Comparison of ENCODE assay signal across 12 cellular contexts in the genomic region with DNA sequence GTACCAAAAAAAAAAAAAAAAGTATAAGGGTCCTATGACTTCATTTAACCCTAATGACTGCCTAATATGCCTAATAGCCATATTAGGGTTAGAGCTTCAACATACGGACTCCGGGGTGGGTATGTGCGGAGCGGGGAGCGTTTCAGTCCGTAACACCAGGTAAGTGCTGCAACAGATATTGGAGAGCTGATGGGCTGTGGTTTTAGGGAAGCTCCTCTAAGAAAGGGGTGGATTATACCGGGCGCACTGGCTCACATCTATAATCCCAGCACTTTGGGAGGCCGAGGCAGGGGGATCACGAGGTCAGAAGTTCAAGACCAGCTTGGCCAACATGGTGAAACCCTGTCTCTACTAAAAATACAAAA. TPM values are rescaled to one million over a fixed set of nuclear protein-coding genes. Genes with fewer than 3 reads are reported as not detected.
DNase-seq lines count a peak whose midpoint lies in the region; ATAC-seq, FAIRE-seq and TF ChIP-seq lines count a peak whose summit lies in the region.
"Had no signal": no experiment of that assay in that cellular context is flagged by ENCODE, and none has a peak within 500 bp of the region (broad histone marks: within the 10 kb centered on the region; RNA-seq: fewer than 3 reads in every experiment).

No MANE protein-coding gene starts in this region.

- H3K36me3 Mint-ChIP-seq in activated CD8-positive, alpha-beta T cell treated with anti-CD3 and anti-CD28 coated beads for 36 hours (ENCODE audit: low read depth): peaks cover 23% of the 10 kb centered on the region

- ATAC-seq in Right ventricle myocardium superior (ENCODE audit: poor library complexity) (no peak), left lung (no peak)
- no peak for ATAC-seq in activated CD8-positive, alpha-beta T cell treated with anti-CD3 and anti-CD28 coated beads for 36 hours

- H3K4me1 ChIP-seq in cardiac muscle cell (ENCODE audit: low read depth) (peaks cover 25% of the 10 kb centered on the region), left lung (peaks cover 13 to 60% of the 10 kb centered on the region in 2 donors), tibial artery (peaks cover 0 to 49% (median 35%) of the 10 kb centered on the region in 4 donors)

- intact Hi-C loops in Right ventricle myocardium superior (cut with DNase I): no loop called here
- intact Hi-C loops in activated CD8-positive, alpha-beta T cell treated with anti-CD3 and anti-CD28 coated beads for 36 hours (cut with micrococcal nuclease): loop anchor here (5.0 kb wide), 1 partner anchor 57 kb away; the partner anchor contains the start of gene TXNDC11
- intact Hi-C loops in left lung (cut with DNase I): no loop called here
- intact Hi-C loops in tibial artery (cut with DNase I; ENCODE audit: low total_unique reads): no loop called here

- peak overlapping the region; percentile 96 for H3K27ac Mint-ChIP-seq in activated CD8-positive, alpha-beta T cell treated with anti-CD3 and anti-CD28 coated beads for 36 hours

- H3K4me3 ChIP-seq in cardiac muscle cell (peak overlapping the region; percentile 68), left lung (peak overlapping the region; percentile 70 to 90), tibial artery (no peak overlapping the region)

- in situ Hi-C loops in KBM-7 (cut with MboI; ENCODE audit: low pct_unique_long_range_greater_than_20kb, low sequenced_read_pairs): no loop called here

- no peaks in the 10 kb centered on the region for H3K9me3 Mint-ChIP-seq in activated CD8-positive, alpha-beta T cell treated with anti-CD3 and anti-CD28 coated beads for 36 hours

- FAIRE-seq in urothelium cell line (lab: Jason Lieb, UNC): no peak
- FAIRE-seq: colon had no signal

- CTCF ChIA-PET in activated CD8-positive, alpha-beta T cell treated with anti-CD3 and anti-CD28 coated beads for 36 hours (lab: Charles Lee): interaction anchor here (1.0 to 7.5 kb wide), 6 partner anchors 9 to 267 kb away, joined by 3 to 125 read pairs (median 10); partner anchors contain the start of gene TXNDC11

- TF ChIP-seq CTCF in cardiac muscle cell (IDR thresholded peaks at IDR 0.05; ENCODE audit: low read depth, low read length) (no peak), left lung (IDR thresholded peaks at IDR 0.05) (no peak), tibial artery (IDR thresholded peaks at IDR 0.05) (no peak)
- no peak for TF ChIP-seq CTCF in activated CD8-positive, alpha-beta T cell treated with anti-CD3 and anti-CD28 coated beads for 36 hours (IDR thresholded peaks at IDR 0.05)

- peak overlapping the region; percentile 89 for H3K4me3 Mint-ChIP-seq in activated CD8-positive, alpha-beta T cell treated with anti-CD3 and anti-CD28 coated beads for 36 hours

- H3K27me3 Mint-ChIP-seq in activated CD8-positive, alpha-beta T cell treated with anti-CD3 and anti-CD28 coated beads for 36 hours: no peaks in the 10 kb centered on the region

- H3K27ac ChIP-seq in cardiac muscle cell (peak overlapping the region; percentile 97), left lung (peak overlapping the region; percentile 3 to 94), tibial artery (peak overlapping the region; percentile 96 to 97)

- peaks cover 48% of the 10 kb centered on the region for H3K4me1 Mint-ChIP-seq in activated CD8-positive, alpha-beta T cell treated with anti-CD3 and anti-CD28 coated beads for 36 hours (ENCODE audit: low read depth)

- POLR2A ChIA-PET in activated CD8-positive, alpha-beta T cell treated with anti-CD3 and anti-CD28 coated beads for 36 hours (lab: Charles Lee): interaction anchor here (0.6 to 6.6 kb wide), 7 partner anchors 12 to 258 kb away, joined by 3 to 55 read pairs (median 4); partner anchors contain the start of gene TXNDC11

- H3K36me3 ChIP-seq in cardiac muscle cell: no peaks in the 10 kb centered on the region
- no peaks in the 10 kb centered on the region for H3K36me3 ChIP-seq in left lung
- no peaks in the 10 kb centered on the region for H3K36me3 ChIP-seq in tibial artery

- no peaks in the 10 kb centered on the region for H3K27me3 ChIP-seq in cardiac muscle cell
- no peaks in the 10 kb centered on the region for H3K27me3 ChIP-seq in left lung
- H3K27me3 ChIP-seq in tibial artery: no peaks in the 10 kb centered on the region

- no peak for DNase-seq in cardiac muscle cell (ENCODE audit: low read depth in 1 of 2, low spot score in 1 of 2)
- no peak for DNase-seq in Right ventricle myocardium superior
- DNase-seq in activated CD8-positive, alpha-beta T cell treated with anti-CD3 and anti-CD28 coated beads for 36 hours: no peak
- no peak for DNase-seq in left lung
- DNase-seq in tibial artery: peak in 1 of 2 donors; percentile 38
- DNase-seq in stimulated activated CD4-positive, alpha-beta T cell treated with anti-CD3 and anti-CD28 coated beads, Interleukin-4, amount 100 ng/mL, for 1 hour: no peak
- no peak for DNase-seq in KBM-7
- no peak for DNase-seq in urothelium cell line (ENCODE audit: low spot score)
- DNase-seq: activated CD4-positive, CD25-positive, alpha-beta regulatory T cell treated with anti-CD3 and anti-CD28 coated beads, Interleukin-2, amount 50 U/mL, for 72 hours; COR-L47; NCI-H2171 treated with DMSO at 0.1 percent for 48 hours had no signal

- H3K9me3 ChIP-seq in cardiac muscle cell (ENCODE audit: low read depth): no peaks in the 10 kb centered on the region
- no peaks in the 10 kb centered on the region for H3K9me3 ChIP-seq in left lung
- no peaks in the 10 kb centered on the region for H3K9me3 ChIP-seq in tibial artery

RNA-seq across cellular contexts. Expression of gene ZC3H7A, which starts 1.9 kb away (rescaled TPM):
- 36.5 and 55.5 TPM in 2 replicates for total RNA-seq in cardiac muscle cell
- polyA plus RNA-seq in cardiac muscle cell: 44.7 and 73.5 TPM in 2 replicates
- total RNA-seq in Right ventricle myocardium superior: 23.7 TPM
- total RNA-seq in activated CD8-positive, alpha-beta T cell treated with anti-CD3 and anti-CD28 coated beads for 36 hours: 10 to 100 TPM; 62.3 to 67.8 TPM
- 10 to 100 TPM; 48.3 to 48.9 TPM for total RNA-seq in left lung

RNA-seq across cellular contexts. Expression of gene RSL1D1, which starts 52.3 kb away (rescaled TPM):
- total RNA-seq in cardiac muscle cell (53.7 and 153 TPM in 2 replicates), Right ventricle myocardium superior (101 TPM), left lung (100 to 1,000 TPM in 1 of 2 donors, 10 to 100 TPM in 1; 88.3 to 102 TPM)
- 144 and 194 TPM in 2 replicates for polyA plus RNA-seq in cardiac muscle cell
- 100 to 1,000 TPM; 344 TPM for total RNA-seq in activated CD8-positive, alpha-beta T cell treated with anti-CD3 and anti-CD28 coated beads for 36 hours

RNA-seq across cellular contexts. Expression of gene TXNDC11, which starts 56.3 kb away (rescaled TPM):
- total RNA-seq in cardiac muscle cell (43.0 and 46.6 TPM in 2 replicates), Right ventricle myocardium superior (18.6 TPM), left lung (10 to 100 TPM; 71.2 to 76.8 TPM)
- 26.6 and 29.4 TPM in 2 replicates for polyA plus RNA-seq in cardiac muscle cell
- total RNA-seq in activated CD8-positive, alpha-beta T cell treated with anti-CD3 and anti-CD28 coated beads for 36 hours: 10 to 100 TPM; 21.7 to 24.4 TPM

Comparison
In these comparisons a context has a peak if more than half of its experiments do, and no peak if none do; other contexts are left out.
1. H3K4me3 ChIP-seq: peak in cardiac muscle cell (single experiment) and left lung (2 of 2); none in tibial artery (0 of 2).
2. Peak in every context shown above with its lines, with median percentiles within 50 percentile points of each other: H3K27ac ChIP-seq.